8 cellular contexts compared by ENCODE assay signal in genomic region chr5:179974946-179975712, GRCh38.
DNase-seq lines count a peak whose midpoint lies in the region; ATAC-seq, FAIRE-seq and TF ChIP-seq lines count a peak whose summit lies in the region.

No MANE protein-coding gene starts in this region.

- H3K4me2 ChIP-seq in GM12878 (ENCODE audit: control insufficient read depth, insufficient read depth) = no peak overlapping the region

- H3K9ac ChIP-seq in GM12878 (ENCODE audit: control insufficient read depth, insufficient read depth, low read length) = no peak overlapping the region

- intact Hi-C loops in GM12878 (cut with micrococcal nuclease; ENCODE audit: unreplicated experiment) = loop anchor here (1.0 to 10.0 kb wide), 2 partner anchors 173 to 210 kb away; no protein-coding TSS in a partner anchor
- intact Hi-C loops in uterus (cut with DNase I; ENCODE audit: low total_unique reads) = loop anchor here (10.0 kb wide), 1 partner anchor 1200 kb away; no protein-coding TSS in a partner anchor

- ATAC-seq in HG02885 (IDR thresholded peaks at IDR 0.05; ENCODE audit: poor library complexity, unreplicated experiment) = peak; percentile 66
- ATAC-seq in GM12878 = peak; percentile 96

- no peak for TF ChIP-seq POLR2A in GM12878 (IDR thresholded peaks at IDR 0.05; ENCODE audit: low read depth, low read length)
- TF ChIP-seq POLR2A in uterus (IDR thresholded peaks at IDR 0.05) = no peak

- 58% methylated on average over 25 of the region's 25 CpGs for WGBS in GM12878 (ENCODE audit: insufficient coverage, insufficient replicate concordance, low lambda C conversion rate, missing lambda C conversion rate)

- BruUV-seq in GM12878 (replicated peaks; lab: Mats Ljungman, UMichigan) = no TSS peak

- H3K9me3 ChIP-seq in GM12878 (replicated peaks; ENCODE audit: control insufficient read depth, insufficient read depth, low read length) = no peaks in the 10 kb centered on the region
- H3K9me3 ChIP-seq in uterus = no peaks in the 10 kb centered on the region

- no peak for FAIRE-seq in GM12878 (lab: Jason Lieb, UNC)

- H3K36me3 ChIP-seq in GM06990 (ENCODE audit: control insufficient read depth, insufficient read depth, low read length) (no peaks in the 10 kb centered on the region), GM12878 (ENCODE audit: control insufficient read depth in 2 of 2, insufficient read depth in 2 of 2, low read length in 1 of 2) (no peaks in the 10 kb centered on the region), uterus (no peaks in the 10 kb centered on the region)

- peak; percentile 20 for TF ChIP-seq CTCF in AG09319 (IDR thresholded peaks at IDR 0.05; ENCODE audit: low read depth, low read length)
- TF ChIP-seq CTCF in GM06990 (IDR thresholded peaks at IDR 0.05; ENCODE audit: insufficient read depth, low read length, poor library complexity, severe bottlenecking) = peak; percentile 74
- peak; percentile 55 to 77 (median 68) for TF ChIP-seq CTCF in GM12878 (IDR thresholded peaks at IDR 0.05 in 2 of 3, conservative IDR thresholded peaks at IDR 0.05 in 1 of 3; ENCODE audit: control insufficient read depth in 2 of 3, extremely low read depth in 1 of 3, insufficient read depth in 1 of 3, low read depth in 3 of 3, low read length in 3 of 3)
- peak in 3 of 4 experiments; percentile 10 to 22 (median 22) for TF ChIP-seq CTCF in uterus (IDR thresholded peaks at IDR 0.05)

- H4K20me1 ChIP-seq in GM12878 (ENCODE audit: control insufficient read depth, insufficient read depth) = no peaks in the 10 kb centered on the region

- in situ Hi-C loops in GM12878 (cut with MboI) = no loop called here

- peaks cover 4% of the 10 kb centered on the region; the same call in 1 of the 2 replicates for H3K4me1 ChIP-seq in GM12878 (ENCODE audit: control insufficient read depth, insufficient read depth, low read length)
- H3K4me1 ChIP-seq in uterus = no peaks in the 10 kb centered on the region

- SMC1A ChIA-PET in GM12878 (lab: Charles Lee; ENCODE audit: uncharacterized antibody, unreplicated experiment) = interaction anchor here (1.2 to 1.4 kb wide), 3 partner anchors 50 to 173 kb away, joined by 3 to 7 read pairs (median 4); no protein-coding TSS in a partner anchor

- no peaks in the 10 kb centered on the region for H3K79me2 ChIP-seq in GM12878 (ENCODE audit: control insufficient read depth, insufficient read depth, low read length)

- H2AFZ ChIP-seq in GM12878 (ENCODE audit: control insufficient read depth, low read depth, low read length) = no peak overlapping the region

- TF ChIP-seq RAD21 in GM12878 (IDR thresholded peaks at IDR 0.05; ENCODE audit: insufficient read depth, low read depth, low read length) = peak; percentile 48

- POLR2A ChIA-PET in GM12878 (lab: Charles Lee) = no interaction called here

- RAD21 ChIA-PET in GM12878 (lab: Charles Lee; ENCODE audit: unreplicated experiment) = interaction anchor here (1.0 kb wide), 2 partner anchors 12 to 215 kb away, joined by 3 read pairs; no protein-coding TSS in a partner anchor

- H3K27ac ChIP-seq in GM12878 (ENCODE audit: control insufficient read depth, insufficient read depth) (no peak overlapping the region), uterus (no peak overlapping the region)

- no peak for TF ChIP-seq EP300 in GM12878 (IDR thresholded peaks at IDR 0.05; ENCODE audit: borderline replicate concordance in 1 of 2, control insufficient read depth in 1 of 2, low read depth in 2 of 2, low read length in 2 of 2)

- no peaks in the 10 kb centered on the region; the same call in 1 of the 2 replicates for H3K27me3 ChIP-seq in GM06990 (replicated peaks; ENCODE audit: control insufficient read depth, insufficient read depth, low read length)
- H3K27me3 ChIP-seq in GM12878 (replicated peaks in 1 of 2; ENCODE audit: control insufficient read depth in 2 of 2, insufficient read depth in 2 of 2, low read length in 1 of 2) = no peaks in the 10 kb centered on the region
- H3K27me3 ChIP-seq in uterus = no peaks in the 10 kb centered on the region

- no peak overlapping the region for H3K4me3 ChIP-seq in GM06990 (replicated peaks; ENCODE audit: low read depth, low read length)
- H3K4me3 ChIP-seq in GM12878 = no peak overlapping the region
- no peak overlapping the region for H3K4me3 ChIP-seq in uterus

- CTCF ChIA-PET in GM12878 (lab: Yijun Ruan, JAX) = interaction anchor here (0.6 to 1.8 kb wide), 10 partner anchors 37 to 243 kb away, joined by 3 to 11 read pairs (median 3); no protein-coding TSS in a partner anchor

- DNase-seq in AG09319 (ENCODE audit: extremely low read depth, low read depth) (no peak), GM06990 (ENCODE audit: extremely low read depth, insufficient read length) (peak; percentile 27), NCI-H460 (ENCODE audit: extremely low read depth, low read depth) (peak; percentile 19), GM12878 (ENCODE audit: low read depth, low spot score) (no peak), kidney tubule cell (ENCODE audit: low spot score) (peak; percentile 26), uterus (no peak), DMS114 treated with DMSO at 0.1 percent for 48 hours (lab: John Stamatoyannopoulos, UW; ENCODE audit: unreplicated experiment) (no peak)

TF ChIP-seq in GM12878, 131 proteins besides CTCF, POLR2A, EP300 and RAD21:
- TF ChIP-seq SPI1 (IDR thresholded peaks at IDR 0.05; ENCODE audit: borderline replicate concordance, insufficient read depth, low read depth, low read length) = no peak
- no peak for TF ChIP-seq ZNF207 (IDR thresholded peaks at IDR 0.05; ENCODE audit: borderline replicate concordance)
- TF ChIP-seq BCL3 (IDR thresholded peaks at IDR 0.05; ENCODE audit: borderline replicate concordance, insufficient read depth, low read depth, low read length, poor library complexity, severe bottlenecking) = no peak
- TF ChIP-seq ZZZ3 (IDR thresholded peaks at IDR 0.05; ENCODE audit: control insufficient read depth, insufficient read length, low read depth) = no peak
- TF ChIP-seq ATF3 (IDR thresholded peaks at IDR 0.05; ENCODE audit: borderline replicate concordance, extremely low read depth, low read depth, low read length) = no peak
- TF ChIP-seq SMC3 (IDR thresholded peaks at IDR 0.05; ENCODE audit: borderline replicate concordance, low read length) = peak; percentile 60; the same call in 1 of the 2 replicates
- TF ChIP-seq CBX5 (IDR thresholded peaks at IDR 0.05; ENCODE audit: low read depth) = no peak

Comparison
In these comparisons a context has a peak if more than half of its experiments do, and no peak if none do; other contexts are left out.
1. DNase-seq: peak in GM06990 (single experiment), NCI-H460 (single experiment) and kidney tubule cell (single experiment); none in AG09319 (single experiment), GM12878 (single experiment), uterus (0 of 2) and DMS114 treated with DMSO at 0.1 percent for 48 hours (single experiment).
2. CTCF ChIP-seq: peak in every context shown above with its lines; median percentile 74 in GM06990; 68 in GM12878; 22 in uterus; 20 in AG09319.